13 cellular contexts compared by ENCODE assay signal in genomic region chr11:101128571-101129202, GRCh38. TPM values are rescaled to one million over a fixed set of nuclear protein-coding genes. Genes with fewer than 3 reads are reported as not detected.
A peak's percentile ranks its signal among the peaks of the same experiment; 100 is the strongest.
DNase-seq lines count a peak whose midpoint lies in the region; ATAC-seq and TF ChIP-seq lines count a peak whose summit lies in the region.
"Had no signal": no experiment of that assay in that cellular context is flagged by ENCODE, and none has a peak within 500 bp of the region (broad histone marks: within the 10 kb centered on the region; RNA-seq: fewer than 3 reads in every experiment).

No MANE protein-coding gene starts in this region.

- no peak for TF ChIP-seq CTCF in osteoblast (IDR thresholded peaks at IDR 0.05; ENCODE audit: extremely low read depth, low read depth, low read length)

- no peak overlapping the region for H3K27ac ChIP-seq in ACC112 (ENCODE audit: low read depth, low read length)
- no peak overlapping the region for H3K27ac ChIP-seq in SK-N-MC
- peak overlapping the region; percentile 1 for H3K27ac ChIP-seq in right cardiac atrium (ENCODE audit: low read length)
- no peak overlapping the region for H3K27ac ChIP-seq in osteoblast (ENCODE audit: low read depth, low read length)
- no peak overlapping the region for H3K27ac ChIP-seq in caudate nucleus (ENCODE audit: low read depth, low read length)

- no peak overlapping the region for H3K4me2 ChIP-seq in osteoblast (ENCODE audit: insufficient read depth, low read length)

- H2AFZ ChIP-seq in ACC112 (ENCODE audit: low read length, unreplicated experiment) (no peak overlapping the region), osteoblast (ENCODE audit: low read length) (no peak overlapping the region)

- ATAC-seq in right cardiac atrium (peak; percentile 33 to 34), HG03159 (IDR thresholded peaks at IDR 0.05; ENCODE audit: unreplicated experiment) (no peak)

- DNase-seq in SK-N-MC (ENCODE audit: low read depth, low spot score) (no peak), right cardiac atrium (peak; percentile 24 to 70 (median 57)), osteoblast (ENCODE audit: insufficient read length, low spot score, missing footprints) (peak; percentile 37), NCI-H2196 (lab: John Stamatoyannopoulos, UW; ENCODE audit: unreplicated experiment) (no peak), caudate nucleus (lab: John Stamatoyannopoulos, UW) (no peak), LoVo (ENCODE audit: low spot score) (no peak)
- DNase-seq: activated CD8-positive, alpha-beta memory T cell treated with anti-CD3 and anti-CD28 coated beads, Interleukin-2, amount 50 U/mL, for 4 hours; occipital lobe; stimulated activated naive CD4-positive, alpha-beta T cell had no signal

- H3K4me3 ChIP-seq in ACC112 (ENCODE audit: low read depth, low read length) (peak overlapping the region; percentile 77; the same call in 1 of the 2 replicates), SK-N-MC (peak overlapping the region; percentile 58), right cardiac atrium (ENCODE audit: low read length) (peak overlapping the region; percentile 81), osteoblast (ENCODE audit: insufficient read depth, low read length) (no peak overlapping the region)

- H4K20me1 ChIP-seq in osteoblast (ENCODE audit: insufficient read depth, low read length) = no peaks in the 10 kb centered on the region

- intact Hi-C loops in right cardiac atrium (cut with DNase I) = no loop called here

- 2% methylated on average over 38 of the region's 38 CpGs for WGBS in right cardiac atrium

- H3K27me3 ChIP-seq in ACC112 (ENCODE audit: insufficient read depth, low read length) (peaks cover 85% of the 10 kb centered on the region), right cardiac atrium (ENCODE audit: control insufficient read depth, insufficient read depth) (no peaks in the 10 kb centered on the region), osteoblast (ENCODE audit: insufficient read depth, low read length) (peaks cover 60% of the 10 kb centered on the region)

- H3K79me2 ChIP-seq in ACC112 (ENCODE audit: control insufficient read depth, insufficient read depth, low read length, unreplicated experiment) = no peaks in the 10 kb centered on the region
- no peaks in the 10 kb centered on the region for H3K79me2 ChIP-seq in osteoblast (ENCODE audit: insufficient read depth, low read length)

- no peaks in the 10 kb centered on the region for H3K36me3 ChIP-seq in ACC112 (ENCODE audit: insufficient read depth, low read length)
- H3K36me3 ChIP-seq in SK-N-MC (ENCODE audit: insufficient read depth, low read length) = no peaks in the 10 kb centered on the region
- H3K36me3 ChIP-seq in osteoblast (ENCODE audit: insufficient read depth, low read length) = no peaks in the 10 kb centered on the region

- H3K4me1 ChIP-seq in ACC112 (ENCODE audit: control insufficient read depth, insufficient read depth, low read length, unreplicated experiment) = no peaks in the 10 kb centered on the region
- H3K4me1 ChIP-seq in right cardiac atrium (ENCODE audit: control insufficient read depth, insufficient read depth, low read length) = no peaks in the 10 kb centered on the region
- no peaks in the 10 kb centered on the region for H3K4me1 ChIP-seq in osteoblast (ENCODE audit: insufficient read depth, low read length)

- no peaks in the 10 kb centered on the region for H3K9me3 ChIP-seq in SK-N-MC (ENCODE audit: low read depth, low read length)
- H3K9me3 ChIP-seq in right cardiac atrium (ENCODE audit: control insufficient read depth, low read length) = no peaks in the 10 kb centered on the region
- no peaks in the 10 kb centered on the region for H3K9me3 ChIP-seq in osteoblast (ENCODE audit: low read depth, low read length)

- H3K9ac ChIP-seq in SK-N-MC (ENCODE audit: insufficient read length) = no peak overlapping the region

RNA-seq across cellular contexts. Expression of gene PGR, which starts 0.9 kb away (rescaled TPM):
- total RNA-seq in right cardiac atrium = 10 to 100 TPM in 1 of 4 donors, 1 to 10 TPM in 3; 7.2 to 10.1 (median 8.5) TPM
- polyA plus RNA-seq in right cardiac atrium = 2.1 TPM
- total RNA-seq in osteoblast = under 0.01 and 0.29 TPM in 2 replicates
- total RNA-seq: RPMI7951 had no signal
- polyA plus RNA-seq: CD14-positive monocyte had no signal

Comparison
In these comparisons a context has a peak if more than half of its experiments do, and no peak if none do; other contexts are left out.
1. DNase-seq: peak in right cardiac atrium (3 of 3) and osteoblast (single experiment); none in SK-N-MC (single experiment), NCI-H2196 (single experiment), caudate nucleus (0 of 61) and LoVo (single experiment).